ENCODE assay signal across 9 cellular contexts in the genomic region with DNA sequence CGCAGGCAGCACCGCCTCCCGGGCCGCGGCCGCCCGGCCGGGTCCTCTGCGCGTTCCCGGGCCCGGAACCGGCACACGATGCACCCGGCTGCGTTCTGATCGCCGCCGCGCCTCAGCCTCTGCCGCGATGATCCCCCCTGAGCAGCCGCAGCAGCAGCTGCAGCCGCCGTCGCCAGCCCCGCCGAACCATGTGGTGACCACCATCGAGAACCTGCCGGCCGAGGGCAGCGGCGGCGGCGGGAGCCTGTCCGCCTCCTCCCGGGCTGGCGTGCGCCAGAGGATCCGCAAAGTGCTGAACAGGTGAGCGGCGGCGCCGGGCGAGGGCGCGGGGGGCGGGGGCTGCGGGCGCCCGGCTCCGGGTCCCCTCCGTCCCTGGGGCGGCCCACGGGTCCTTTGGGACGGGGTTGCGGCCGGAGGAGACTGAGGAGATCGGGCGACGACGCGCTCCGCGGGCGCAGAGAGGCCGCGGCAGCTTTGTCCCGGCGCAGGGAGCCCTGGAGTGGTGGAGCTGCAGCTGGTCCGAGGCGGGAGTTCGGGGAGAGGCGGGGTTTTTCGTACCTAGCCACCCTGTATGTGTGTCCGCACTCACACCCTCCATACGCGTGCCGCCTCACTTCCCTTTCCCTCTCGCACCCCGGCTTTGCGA. TPM values are rescaled to one million over a fixed set of nuclear protein-coding genes. Genes with fewer than 3 reads are reported as not detected.
DNase-seq lines count a peak whose midpoint lies in the region; ATAC-seq and TF ChIP-seq lines count a peak whose summit lies in the region.
"Had no signal": no experiment of that assay in that cellular context is flagged by ENCODE, and none has a peak within 500 bp of the region (broad histone marks: within the 10 kb centered on the region; RNA-seq: fewer than 3 reads in every experiment).

No MANE protein-coding gene starts in this region.

- H3K36me3 ChIP-seq in stomach: no peaks in the 10 kb centered on the region

- H3K27me3 Mint-ChIP-seq in activated T-helper 17 cell treated with anti-CD3 and anti-CD28 coated beads, Interleukin-2, amount 50 U/mL, for 72 hours: peaks cover 58% of the 10 kb centered on the region
- peaks cover 3% of the 10 kb centered on the region; the same call in 1 of the 2 replicates for H3K27me3 Mint-ChIP-seq in HFFc6 (ENCODE audit: insufficient read depth)

- TF ChIP-seq POLR2A in stomach (IDR thresholded peaks at IDR 0.05): no peak

- H3K27ac Mint-ChIP-seq in activated T-helper 17 cell treated with anti-CD3 and anti-CD28 coated beads, Interleukin-2, amount 50 U/mL, for 72 hours: no peak overlapping the region
- H3K27ac Mint-ChIP-seq in HFFc6: no peak overlapping the region
- H3K27ac Mint-ChIP-seq: CD4-positive, CD25-positive, alpha-beta regulatory T cell had no signal

- H3K9me3 Mint-ChIP-seq in activated T-helper 17 cell treated with anti-CD3 and anti-CD28 coated beads, Interleukin-2, amount 50 U/mL, for 72 hours: no peaks in the 10 kb centered on the region
- H3K9me3 Mint-ChIP-seq in HFFc6: peaks cover 17% of the 10 kb centered on the region

- no peaks in the 10 kb centered on the region for H3K4me1 Mint-ChIP-seq in activated T-helper 17 cell treated with anti-CD3 and anti-CD28 coated beads, Interleukin-2, amount 50 U/mL, for 72 hours
- H3K4me1 Mint-ChIP-seq in HFFc6 (ENCODE audit: low read depth): no peaks in the 10 kb centered on the region

- peak overlapping the region in 2 of 5 donors; percentile 52 to 60 for H3K27ac ChIP-seq in stomach

- peak; percentile 3 for ATAC-seq in HG03025 (IDR thresholded peaks at IDR 0.05; ENCODE audit: low FRiP score, unreplicated experiment)
- ATAC-seq in activated T-helper 17 cell treated with anti-CD3 and anti-CD28 coated beads, Interleukin-2, amount 50 U/mL, for 72 hours (replicated peaks): no peak

- intact Hi-C loops in stomach (cut with DNase I; ENCODE audit: low total_unique reads): no loop called here

- peaks cover 14 to 25% (median 20%) of the 10 kb centered on the region in 4 donors for H3K4me1 ChIP-seq in stomach

- TF ChIP-seq EP300 in stomach (IDR thresholded peaks at IDR 0.05): no peak

- no peaks in the 10 kb centered on the region for H3K9me3 ChIP-seq in stomach

- H3K36me3 Mint-ChIP-seq in activated T-helper 17 cell treated with anti-CD3 and anti-CD28 coated beads, Interleukin-2, amount 50 U/mL, for 72 hours (ENCODE audit: low read depth): no peaks in the 10 kb centered on the region
- no peaks in the 10 kb centered on the region; the same call in 1 of the 2 replicates for H3K36me3 Mint-ChIP-seq in HFFc6 (ENCODE audit: low read depth)

- no peak for TF ChIP-seq CTCF in stomach (IDR thresholded peaks at IDR 0.05)
- TF ChIP-seq CTCF in HFFc6 (IDR thresholded peaks at IDR 0.05): no peak

- H3K27me3 ChIP-seq in stomach: peaks cover 0 to 61% (median 34%) of the 10 kb centered on the region in 3 donors

- WGBS in stomach, 5 donors: 0 to 1% (median 1%) methylated on average over 8 to 82 of the region's 82 CpGs

- peak; percentile 45 for DNase-seq in NCI-H2227 (lab: John Stamatoyannopoulos, UW; ENCODE audit: unreplicated experiment)
- DNase-seq in NCI-H2227 treated with DMSO at 0.1 percent for 48 hours (lab: John Stamatoyannopoulos, UW): no peak
- DNase-seq in iPS-NIHi11 (ENCODE audit: low spot score): peak; percentile 58
- DNase-seq in stomach: no peak
- no peak for DNase-seq in activated CD4-positive, alpha-beta T cell treated with anti-CD3 and anti-CD28 coated beads, Interleukin-2, amount 50 U/mL, for 4 hours
- DNase-seq in HFFc6: no peak

- H3K4me3 Mint-ChIP-seq in activated T-helper 17 cell treated with anti-CD3 and anti-CD28 coated beads, Interleukin-2, amount 50 U/mL, for 72 hours: peak overlapping the region; percentile 67
- H3K4me3 Mint-ChIP-seq in HFFc6: no peak overlapping the region

- H3K4me3 ChIP-seq in stomach: peak overlapping the region; percentile 62 to 88 (median 71)

RNA-seq across cellular contexts. Expression of a gene that starts 0.7 kb away (rescaled TPM):
- under 1 TPM; 0.04 to 0.16 TPM for total RNA-seq in activated T-helper 17 cell treated with anti-CD3 and anti-CD28 coated beads, Interleukin-2, amount 50 U/mL, for 72 hours
- 1 to 10 TPM in 1 of 5 donors, under 1 TPM in 2, not detected in 2; under 0.01 to 6.8 (median 0.72) TPM for total RNA-seq in stomach
- polyA plus RNA-seq in stomach: under 1 TPM; 0.15 to 0.50 (median 0.25) TPM
- total RNA-seq in HFFc6 (2021; fragmentation: NEBNext Ultra II Directional; extraction: Animal tissue kit (Norgen Biotek cat#: 25700)): not detected
- total RNA-seq: CD4-positive, CD25-positive, alpha-beta regulatory T cell had no signal
- polyA plus RNA-seq: CD4-positive, CD25-positive, alpha-beta regulatory T cell had no signal

Comparison
In these comparisons a context has a peak if more than half of its experiments do, and no peak if none do; other contexts are left out.
1. DNase-seq: peak in NCI-H2227 (single experiment) and iPS-NIHi11 (single experiment); none in NCI-H2227 treated with DMSO at 0.1 percent for 48 hours (single experiment), stomach (single experiment), activated CD4-positive, alpha-beta T cell treated with anti-CD3 and anti-CD28 coated beads, Interleukin-2, amount 50 U/mL, for 4 hours (0 of 2) and HFFc6 (single experiment).